Comparison of ENCODE assay signal across 17 cellular contexts in the genomic region with DNA sequence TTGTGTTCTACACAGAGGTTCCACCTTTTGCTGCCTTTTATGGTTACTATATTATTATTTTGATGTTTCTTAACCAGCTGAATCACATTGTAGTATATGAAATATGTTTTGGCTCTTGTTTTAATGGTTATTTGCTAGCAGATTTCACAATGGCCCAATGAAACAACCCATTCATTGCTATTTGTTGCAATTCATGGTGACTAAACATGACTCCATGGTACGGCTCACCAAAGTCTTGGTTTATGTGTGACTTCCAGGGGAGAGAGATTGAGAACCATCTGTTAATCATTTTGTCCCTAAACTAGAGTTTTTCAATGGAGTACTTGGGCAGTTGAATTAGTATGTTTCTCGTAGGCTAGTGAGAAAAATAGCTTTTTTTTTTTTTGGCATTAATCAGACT.
A peak's percentile ranks its signal among the peaks of the same experiment; 100 is the strongest.
DNase-seq lines count a peak whose midpoint lies in the region; ATAC-seq and TF ChIP-seq lines count a peak whose summit lies in the region.
"Had no signal": no experiment of that assay in that cellular context is flagged by ENCODE, and none has a peak within 500 bp of the region (broad histone marks: within the 10 kb centered on the region; RNA-seq: fewer than 3 reads in every experiment).

No MANE protein-coding gene starts in this region.

- no peaks in the 10 kb centered on the region for H3K27me3 Mint-ChIP-seq in progenitor cell of endocrine pancreas

- no peak for TF ChIP-seq POLR2A in gastrocnemius medialis (IDR thresholded peaks at IDR 0.05)

- H3K9me3 ChIP-seq in gastrocnemius medialis: peaks cover 0 to 3% (median 0%) of the 10 kb centered on the region in 3 donors
- H3K9me3 ChIP-seq in MG63: no peaks in the 10 kb centered on the region

- H3K4me1 Mint-ChIP-seq in progenitor cell of endocrine pancreas (ENCODE audit: low read depth): no peaks in the 10 kb centered on the region
- H3K4me1 Mint-ChIP-seq: H9 had no signal

- in situ Hi-C loops in SK-MEL-5 (cut with HindIII; ENCODE audit: low pct_unique_long_range_greater_than_20kb, low sequenced_read_pairs) (no loop called here), gastrocnemius medialis (cut with MboI; ENCODE audit: low sequenced_read_pairs in 4 of 4) (no loop called here)

- TF ChIP-seq CTCF in gastrocnemius medialis (IDR thresholded peaks at IDR 0.05 in 4 of 5, conservative IDR thresholded peaks at IDR 0.05 in 1 of 5) (no peak), progenitor cell of endocrine pancreas (IDR thresholded peaks at IDR 0.05; ENCODE audit: unreplicated experiment) (no peak)

- peak overlapping the region in 3 of 4 donors; percentile 6 to 30 (median 26) for H3K27ac ChIP-seq in gastrocnemius medialis
- H3K27ac ChIP-seq: C4-2B, RWPE1, SJCRH30 had no signal

- H3K4me3 ChIP-seq in gastrocnemius medialis (no peak overlapping the region), MG63 (no peak overlapping the region)
- H3K4me3 ChIP-seq: SJCRH30 had no signal

- H3K9me3 Mint-ChIP-seq in progenitor cell of endocrine pancreas (ENCODE audit: low read depth): peaks cover 36% of the 10 kb centered on the region

- no peaks in the 10 kb centered on the region for H3K36me3 ChIP-seq in gastrocnemius medialis
- H3K36me3 ChIP-seq in MG63: no peaks in the 10 kb centered on the region

- no peak overlapping the region for H3K27ac Mint-ChIP-seq in progenitor cell of endocrine pancreas
- H3K27ac Mint-ChIP-seq: H9 had no signal

- no peaks in the 10 kb centered on the region for H3K27me3 ChIP-seq in gastrocnemius medialis
- no peaks in the 10 kb centered on the region for H3K27me3 ChIP-seq in MG63
- H3K27me3 ChIP-seq: SJCRH30 had no signal

- H3K4me3 Mint-ChIP-seq in progenitor cell of endocrine pancreas (ENCODE audit: low read depth): no peak overlapping the region
- H3K4me3 Mint-ChIP-seq: H9 had no signal

- peaks cover 14 to 19% of the 10 kb centered on the region in 2 donors for H3K4me1 ChIP-seq in gastrocnemius medialis
- H3K4me1 ChIP-seq: SJCRH30 had no signal

- intact Hi-C loops in gastrocnemius medialis (cut with DNase I; ENCODE audit: low total_unique reads): no loop called here

- peaks cover 12% of the 10 kb centered on the region for H3K36me3 Mint-ChIP-seq in progenitor cell of endocrine pancreas (ENCODE audit: insufficient read depth)

- DNase-seq in HS-5 (ENCODE audit: low read depth) (peak; percentile 65), SK-MEL-5 (ENCODE audit: low read depth, low spot score) (peak; percentile 41), fibroblast of gingiva (ENCODE audit: low read depth) (peak; percentile 84), gastrocnemius medialis (no peak), RPMI8226 (no peak), MG63 (no peak), progenitor cell of endocrine pancreas (ENCODE audit: low spot score, unreplicated experiment) (no peak)
- DNase-seq in stimulated activated CD4-positive, alpha-beta T cell treated with anti-CD3 and anti-CD28 coated beads, Interleukin-15, amount 100 ng/mL, for 24 hours: no peak
- DNase-seq: ACHN, AML-193, DMS79 treated with DMSO at 0.1 percent for 48 hours, H9, MV-4-11, NCI-H1694 treated with DMSO at 0.1 percent for 48 hours, SJCRH30 had no signal

- peak in 1 of 2 donors; percentile 26 for ATAC-seq in gastrocnemius medialis

Comparison
In these comparisons a context has a peak if more than half of its experiments do, and no peak if none do; other contexts are left out.
1. DNase-seq: peak in HS-5 (single experiment), SK-MEL-5 (single experiment) and fibroblast of gingiva (single experiment); none in gastrocnemius medialis (0 of 2), RPMI8226 (single experiment), MG63 (single experiment), stimulated activated CD4-positive, alpha-beta T cell treated with anti-CD3 and anti-CD28 coated beads, Interleukin-15, amount 100 ng/mL, for 24 hours (single experiment) and progenitor cell of endocrine pancreas (single experiment).